Comparison of ENCODE assay signal across 34 cellular contexts in the genomic region with DNA sequence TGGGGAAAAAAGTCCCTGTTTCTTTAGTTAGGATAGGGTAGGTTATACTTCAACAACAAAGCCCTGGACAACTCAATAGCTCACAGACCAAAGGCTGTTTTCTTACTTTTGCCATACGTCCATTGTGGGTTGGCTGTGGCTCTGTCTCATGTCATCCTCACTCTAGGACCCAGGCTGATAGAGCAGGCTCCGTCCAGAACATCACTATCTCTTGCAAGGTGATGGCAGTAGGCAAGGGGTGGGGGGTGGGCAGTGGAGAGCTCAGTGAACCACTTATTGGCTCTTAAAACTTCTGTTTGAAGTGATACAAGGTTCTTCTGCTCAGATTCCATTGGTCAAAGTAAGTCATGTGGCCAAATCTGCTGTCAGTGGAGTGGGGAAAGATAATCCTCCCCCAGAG.
"Had no signal": no experiment of that assay in that cellular context is flagged by ENCODE, and none has a peak within 500 bp of the region (broad histone marks: within the 10 kb centered on the region; RNA-seq: fewer than 3 reads in every experiment).

No MANE protein-coding gene starts in this region.

- H3K4me3 ChIP-seq: adrenal gland, body of pancreas, breast epithelium had no signal

- DNase-seq: activated B cell treated with CpG ODN at 0.5 μM for 24 hours; activated CD4-positive, alpha-beta memory T cell treated with anti-CD3 and anti-CD28 coated beads for 36 hours; activated CD4-positive, alpha-beta T cell treated with anti-CD3 and anti-CD28 coated beads for 4 hours; activated CD4-positive, alpha-beta T cell treated with anti-CD3 and anti-CD28 coated beads, Interleukin-2, amount 10 ng/mL, durations not matched to agents 24 days and 14 days; activated CD4-positive, alpha-beta T cell treated with anti-CD3 and anti-CD28 coated beads, Interleukin-2, amount 50 U/mL, for 1 hour; activated CD4-positive, alpha-beta T cell treated with anti-CD3 and anti-CD28 coated beads, Interleukin-2, amount 50 U/mL, for 4 hours; activated CD4-positive, CD25-positive, alpha-beta regulatory T cell treated with anti-CD3 and anti-CD28 coated beads, Interleukin-2, amount 50 U/mL, for 72 hours; activated CD8-positive, alpha-beta memory T cell treated with anti-CD3 and anti-CD28 coated beads, Interleukin-2, amount 50 U/mL, for 4 hours; activated CD8-positive, alpha-beta T cell treated with anti-CD3 and anti-CD28 coated beads for 36 hours; activated effector memory CD4-positive, alpha-beta T cell treated with anti-CD3 and anti-CD28 coated beads, Interleukin-2, amount 50 U/mL, for 16 hours; activated gamma-delta T cell treated with Interleukin-2 at 50 U/mL for 16 hours; activated naive CD4-positive, alpha-beta T cell; activated naive CD4-positive, alpha-beta T cell treated with anti-CD3 and anti-CD28 coated beads for 36 hours; activated naive CD4-positive, alpha-beta T cell treated with anti-CD3 and anti-CD28 coated beads, Interleukin-2, amount 50 U/mL, for 16 hours; activated naive CD8-positive, alpha-beta T cell treated with anti-CD3 and anti-CD28 coated beads for 36 hours; activated T-cell treated with anti-CD3 and anti-CD28 coated beads for 4 hours; activated T-cell treated with anti-CD3 and anti-CD28 coated beads, Interleukin-2, amount 50 U/mL, for 1 hour; activated T-cell treated with anti-CD3 and anti-CD28 coated beads, Interleukin-2, amount 50 U/mL, for 4 hours; activated T-cell treated with anti-CD3 and anti-CD28 coated beads, Interleukin-2, amount 50 U/mL, for 72 hours; adrenal gland; amniotic stem cell; aorta; body of pancreas; brain microvascular endothelial cell; central memory CD4-positive, alpha-beta T cell; T-helper 1 cell; T-helper 2 cell; T-helper 9 cell had no signal

- ATAC-seq: activated CD8-positive, alpha-beta T cell treated with anti-CD3 and anti-CD28 coated beads for 36 hours; activated naive CD4-positive, alpha-beta T cell treated with anti-CD3 and anti-CD28 coated beads, Interleukin-2, amount 50 U/mL, for 72 hours; activated T-cell treated with anti-CD3 and anti-CD28 coated beads, Interleukin-2, amount 50 U/mL, for 4 hours; activated T-cell treated with anti-CD3 and anti-CD28 coated beads, Interleukin-2, amount 50 U/mL, for 72 hours; activated T-helper 17 cell treated with anti-CD3 and anti-CD28 coated beads, Interleukin-2, amount 50 U/mL, for 72 hours; body of pancreas had no signal

- H3K9me3 ChIP-seq: adrenal gland, body of pancreas, breast epithelium had no signal

- H3K36me3 ChIP-seq: adrenal gland, brain microvascular endothelial cell, breast epithelium had no signal

- FAIRE-seq: astrocyte, TTC549 had no signal

- H3K27ac ChIP-seq: adrenal gland, body of pancreas, brain microvascular endothelial cell, breast epithelium, VCaP had no signal

- H3K27me3 ChIP-seq: adrenal gland, body of pancreas, brain microvascular endothelial cell, breast epithelium had no signal

- H3K4me1 ChIP-seq: adrenal gland, body of pancreas, breast epithelium had no signal
